Comparison of ENCODE assay signal across 31 cellular contexts in genomic region chr22:40792451-40792850, GRCh38.
"Had no signal": no experiment of that assay in that cellular context is flagged by ENCODE, and none has a peak within 500 bp of the region (broad histone marks: within the 10 kb centered on the region; RNA-seq: fewer than 3 reads in every experiment).

No MANE protein-coding gene starts in this region.

- ATAC-seq: foreskin keratinocyte; heart right ventricle; naive thymus-derived CD4-positive, alpha-beta T cell; sciatic nerve; upper lobe of right lung had no signal

- H3K27ac Mint-ChIP-seq: dendritic cell treated with granulocyte-macrophage colony-stimulating factor and Interleukin-4, amounts not matched to agents 40 ng/mL and 50 ng/mL, for 4 days; neural progenitor cell; progenitor cell of endocrine pancreas; stimulated activated naive CD8-positive, alpha-beta T cell treated with anti-CD3 and anti-CD28 coated beads, Interleukin-15, amount 100 ng/mL, for 72 hours had no signal

- H3K4me3 ChIP-seq: colonic mucosa, esophagus muscularis mucosa, heart right ventricle, neural progenitor cell, smooth muscle cell, suprapubic skin, transverse colon, upper lobe of right lung, uterus had no signal

- H3K9me3 ChIP-seq: colonic mucosa, esophagus muscularis mucosa, heart right ventricle, suprapubic skin, transverse colon, upper lobe of right lung, uterus had no signal

- H3K4me1 Mint-ChIP-seq: immature natural killer cell, neural progenitor cell had no signal

- H2AFZ ChIP-seq: neural progenitor cell, parathyroid adenoma had no signal

- H3K27ac ChIP-seq: colonic mucosa, esophagus muscularis mucosa, foreskin keratinocyte, heart right ventricle, neural progenitor cell, parathyroid adenoma, suprapubic skin, transverse colon, upper lobe of right lung, uterus had no signal

- H3K9ac ChIP-seq: neural progenitor cell, parathyroid adenoma had no signal

- H3K27me3 ChIP-seq: colonic mucosa, esophagus muscularis mucosa, foreskin keratinocyte, heart right ventricle, neural progenitor cell, suprapubic skin, transverse colon, upper lobe of right lung, uterus had no signal

- H3K4me2 ChIP-seq: neural progenitor cell, smooth muscle cell had no signal

- FAIRE-seq: endothelial cell of umbilical vein had no signal

- H3K79me2 ChIP-seq: parathyroid adenoma had no signal

- H3K9me3 Mint-ChIP-seq: dendritic cell treated with granulocyte-macrophage colony-stimulating factor and Interleukin-4, amounts not matched to agents 40 ng/mL and 50 ng/mL, for 4 days; immature natural killer cell; naive thymus-derived CD4-positive, alpha-beta T cell; nephron; neural progenitor cell; stimulated activated naive CD8-positive, alpha-beta T cell treated with anti-CD3 and anti-CD28 coated beads, Interleukin-15, amount 100 ng/mL, for 72 hours had no signal

- H3K4me3 Mint-ChIP-seq: dendritic cell treated with granulocyte-macrophage colony-stimulating factor and Interleukin-4, amounts not matched to agents 40 ng/mL and 50 ng/mL, for 4 days; immature natural killer cell; naive thymus-derived CD4-positive, alpha-beta T cell; nephron; neural progenitor cell; stimulated activated naive CD8-positive, alpha-beta T cell treated with anti-CD3 and anti-CD28 coated beads, Interleukin-15, amount 100 ng/mL, for 72 hours had no signal

- H3K36me3 ChIP-seq: colonic mucosa, neural progenitor cell, uterus had no signal

- H3K4me1 ChIP-seq: colonic mucosa, esophagus muscularis mucosa, heart right ventricle, neural progenitor cell, parathyroid adenoma, suprapubic skin, transverse colon, upper lobe of right lung, uterus had no signal

- DNase-seq: colonic mucosa; effector memory CD4-positive, alpha-beta T cell; foreskin keratinocyte; glutamatergic neuron; heart right ventricle; hippocampal formation; immature natural killer cell; islet precursor cell; mammary epithelial cell; mesendoderm; midbrain; naive thymus-derived CD4-positive, alpha-beta T cell; stimulated activated CD4-positive, alpha-beta T cell treated with anti-CD3 and anti-CD28 coated beads, Interleukin-12 subunit alpha, Interleukin-12 subunit beta, amount 100 ng/mL, for 4 hours; stimulated activated CD4-positive, alpha-beta T cell treated with anti-CD3 and anti-CD28 coated beads, Interleukin-1b, Interleukin-23, amount 100 ng/mL, for 48 hours; stimulated activated CD4-positive, alpha-beta T cell treated with anti-CD3 and anti-CD28 coated beads, Interleukin-4, amount 100 ng/mL, for 1 hour; stimulated activated CD8-positive, alpha-beta memory T cell treated with anti-CD3 and anti-CD28 coated beads, Interleukin-4, amount 100 ng/mL, for 48 hours; stimulated activated naive CD4-positive, alpha-beta T cell; stimulated activated naive CD8-positive, alpha-beta T cell treated with anti-CD3 and anti-CD28 coated beads, Interleukin-15, amount 100 ng/mL, for 72 hours; transverse colon; upper lobe of right lung; uterus had no signal

- H3K27me3 Mint-ChIP-seq: dendritic cell treated with granulocyte-macrophage colony-stimulating factor and Interleukin-4, amounts not matched to agents 40 ng/mL and 50 ng/mL, for 4 days; naive thymus-derived CD4-positive, alpha-beta T cell; progenitor cell of endocrine pancreas; stimulated activated naive CD8-positive, alpha-beta T cell treated with anti-CD3 and anti-CD28 coated beads, Interleukin-15, amount 100 ng/mL, for 72 hours had no signal
